Comparison of ENCODE assay signal across 10 cellular contexts in the genomic region with DNA sequence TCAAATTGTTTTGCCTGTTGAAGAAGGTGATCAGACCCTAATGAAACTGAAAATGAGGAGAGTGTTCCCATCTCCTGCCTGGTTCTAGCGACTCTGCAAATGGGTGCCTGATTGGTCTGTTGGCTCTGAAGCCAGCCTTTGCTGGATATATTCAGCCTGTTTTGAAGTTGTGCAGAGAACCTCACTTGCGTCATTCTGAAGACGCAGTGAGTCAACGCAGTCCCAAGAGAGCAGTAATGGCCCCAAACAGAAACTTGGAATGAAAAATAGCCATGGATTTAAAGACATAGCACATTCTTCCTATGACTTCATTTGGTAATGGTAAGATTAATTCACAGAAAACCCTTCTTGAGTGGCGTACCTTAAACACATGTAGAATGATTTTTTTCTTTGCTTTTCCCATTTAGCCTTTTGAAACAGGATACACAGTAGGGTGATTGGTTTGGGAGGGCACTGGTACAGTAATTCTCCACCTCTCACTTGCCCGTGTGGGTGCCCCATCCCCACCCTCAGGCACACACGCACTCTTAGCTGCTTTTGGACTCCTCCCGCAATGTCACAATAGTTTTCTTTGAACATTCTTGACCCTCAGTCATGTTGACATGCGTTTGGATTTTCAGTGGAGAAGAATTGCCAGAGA. TPM values are rescaled to one million over a fixed set of nuclear protein-coding genes. Genes with fewer than 3 reads are reported as not detected.
A peak's percentile ranks its signal among the peaks of the same experiment; 100 is the strongest.
DNase-seq lines count a peak whose midpoint lies in the region; ATAC-seq, FAIRE-seq and TF ChIP-seq lines count a peak whose summit lies in the region.
"Had no signal": no experiment of that assay in that cellular context is flagged by ENCODE, and none has a peak within 500 bp of the region (broad histone marks: within the 10 kb centered on the region; RNA-seq: fewer than 3 reads in every experiment).

No MANE protein-coding gene starts in this region.

- no peak for TF ChIP-seq POLR2A in GM12892 (IDR thresholded peaks at IDR 0.05; ENCODE audit: low read depth, low read length)

- peak; percentile 94 for DNase-seq in HCEC 1CT
- DNase-seq in amniotic epithelial cell (ENCODE audit: low read depth), result peak; percentile 98
- DNase-seq in hepatic stellate cell (ENCODE audit: low spot score), result peak; percentile 74
- DNase-seq in activated T-cell treated with anti-CD3 and anti-CD28 coated beads for 4 hours, result no peak
- DNase-seq in activated CD4-positive, alpha-beta memory T cell treated with anti-CD3 and anti-CD28 coated beads, Interleukin-2, amount 10 ng/mL, durations not matched to agents 7 days and 5 days, result no peak
- DNase-seq in GM12892 (ENCODE audit: insufficient read length), result no peak

- FAIRE-seq in GM12892 (lab: Jason Lieb, UNC), result no peak
- FAIRE-seq: TTC549 had no signal

- H3K9me3 ChIP-seq in subcutaneous abdominal adipose tissue (ENCODE audit: control insufficient read depth in 5 of 5, low read length in 5 of 5), result no peaks in the 10 kb centered on the region

- no peak for ATAC-seq in HG02938 (IDR thresholded peaks at IDR 0.05; ENCODE audit: unreplicated experiment)

- no peaks in the 10 kb centered on the region for H3K27me3 ChIP-seq in subcutaneous abdominal adipose tissue (ENCODE audit: control insufficient read depth in 5 of 5, insufficient read depth in 4 of 5, low read length in 5 of 5)

- no peaks in the 10 kb centered on the region for H3K36me3 ChIP-seq in subcutaneous abdominal adipose tissue (ENCODE audit: control insufficient read depth in 5 of 5, insufficient read depth in 5 of 5, low read length in 5 of 5)

- peaks cover 2% of the 10 kb centered on the region for H3K9me3 Mint-ChIP-seq in activated CD4-positive, alpha-beta memory T cell treated with anti-CD3 and anti-CD28 coated beads, Interleukin-2, amount 10 ng/mL, durations not matched to agents 7 days and 5 days

- POLR2A ChIA-PET in activated CD4-positive, alpha-beta memory T cell treated with anti-CD3 and anti-CD28 coated beads, Interleukin-2, amount 10 ng/mL, durations not matched to agents 7 days and 5 days (lab: Charles Lee), result no interaction called here

- no peaks in the 10 kb centered on the region for H3K4me1 Mint-ChIP-seq in activated CD4-positive, alpha-beta memory T cell treated with anti-CD3 and anti-CD28 coated beads, Interleukin-2, amount 10 ng/mL, durations not matched to agents 7 days and 5 days

- H3K27ac Mint-ChIP-seq in activated CD4-positive, alpha-beta memory T cell treated with anti-CD3 and anti-CD28 coated beads, Interleukin-2, amount 10 ng/mL, durations not matched to agents 7 days and 5 days, result no peak overlapping the region
- H3K27ac Mint-ChIP-seq: dendritic cell treated with granulocyte-macrophage colony-stimulating factor and Interleukin-4, amounts not matched to agents 40 ng/mL and 50 ng/mL, for 4 days had no signal

- peak overlapping the region; percentile 3 to 62 (median 40) for H3K9ac ChIP-seq in subcutaneous abdominal adipose tissue (ENCODE audit: low read length in 5 of 5)

- no peak overlapping the region for H3K4me3 Mint-ChIP-seq in activated CD4-positive, alpha-beta memory T cell treated with anti-CD3 and anti-CD28 coated beads, Interleukin-2, amount 10 ng/mL, durations not matched to agents 7 days and 5 days
- H3K4me3 Mint-ChIP-seq: dendritic cell treated with granulocyte-macrophage colony-stimulating factor and Interleukin-4, amounts not matched to agents 40 ng/mL and 50 ng/mL, for 4 days had no signal

- H3K4me3 ChIP-seq in subcutaneous abdominal adipose tissue (ENCODE audit: low read depth in 1 of 5, low read length in 5 of 5), result peak overlapping the region; percentile 16 to 60 (median 51)

- H3K27ac ChIP-seq in subcutaneous abdominal adipose tissue (ENCODE audit: low read depth, low read length), result peak overlapping the region; percentile 94

- CTCF ChIA-PET in activated CD4-positive, alpha-beta memory T cell treated with anti-CD3 and anti-CD28 coated beads, Interleukin-2, amount 10 ng/mL, durations not matched to agents 7 days and 5 days (lab: Charles Lee), result interaction anchor here (1.2 kb wide), 1 partner anchor 85 kb away, joined by 3 read pairs; no protein-coding TSS in a partner anchor

- no peaks in the 10 kb centered on the region for H3K27me3 Mint-ChIP-seq in activated CD4-positive, alpha-beta memory T cell treated with anti-CD3 and anti-CD28 coated beads, Interleukin-2, amount 10 ng/mL, durations not matched to agents 7 days and 5 days
- H3K27me3 Mint-ChIP-seq: dendritic cell treated with granulocyte-macrophage colony-stimulating factor and Interleukin-4, amounts not matched to agents 40 ng/mL and 50 ng/mL, for 4 days had no signal

- H3K4me1 ChIP-seq in subcutaneous abdominal adipose tissue (ENCODE audit: control insufficient read depth in 5 of 5, insufficient read depth in 5 of 5, low read length in 5 of 5), result peaks cover 2 to 48% (median 39%) of the 10 kb centered on the region in 5 donors

- H3K36me3 Mint-ChIP-seq in activated CD4-positive, alpha-beta memory T cell treated with anti-CD3 and anti-CD28 coated beads, Interleukin-2, amount 10 ng/mL, durations not matched to agents 7 days and 5 days (ENCODE audit: low read depth), result peaks cover 3% of the 10 kb centered on the region

RNA-seq across cellular contexts. Expression of gene ABL1, which starts 54.1 kb away (rescaled TPM):
- 10 to 100 TPM; 30.8 to 31.4 TPM for total RNA-seq in activated CD4-positive, alpha-beta memory T cell treated with anti-CD3 and anti-CD28 coated beads, Interleukin-2, amount 10 ng/mL, durations not matched to agents 7 days and 5 days
- polyA plus RNA-seq in GM12892 (2012; ENCODE audit: missing spikeins), result 14.7 TPM

Comparison
In these comparisons a context has a peak if more than half of its experiments do, and no peak if none do; other contexts are left out.
1. DNase-seq: peak in HCEC 1CT (single experiment), amniotic epithelial cell (single experiment) and hepatic stellate cell (single experiment); none in activated T-cell treated with anti-CD3 and anti-CD28 coated beads for 4 hours (single experiment), activated CD4-positive, alpha-beta memory T cell treated with anti-CD3 and anti-CD28 coated beads, Interleukin-2, amount 10 ng/mL, durations not matched to agents 7 days and 5 days (single experiment) and GM12892 (single experiment).